ENCODE assay signal across 8 cellular contexts in the genomic region with DNA sequence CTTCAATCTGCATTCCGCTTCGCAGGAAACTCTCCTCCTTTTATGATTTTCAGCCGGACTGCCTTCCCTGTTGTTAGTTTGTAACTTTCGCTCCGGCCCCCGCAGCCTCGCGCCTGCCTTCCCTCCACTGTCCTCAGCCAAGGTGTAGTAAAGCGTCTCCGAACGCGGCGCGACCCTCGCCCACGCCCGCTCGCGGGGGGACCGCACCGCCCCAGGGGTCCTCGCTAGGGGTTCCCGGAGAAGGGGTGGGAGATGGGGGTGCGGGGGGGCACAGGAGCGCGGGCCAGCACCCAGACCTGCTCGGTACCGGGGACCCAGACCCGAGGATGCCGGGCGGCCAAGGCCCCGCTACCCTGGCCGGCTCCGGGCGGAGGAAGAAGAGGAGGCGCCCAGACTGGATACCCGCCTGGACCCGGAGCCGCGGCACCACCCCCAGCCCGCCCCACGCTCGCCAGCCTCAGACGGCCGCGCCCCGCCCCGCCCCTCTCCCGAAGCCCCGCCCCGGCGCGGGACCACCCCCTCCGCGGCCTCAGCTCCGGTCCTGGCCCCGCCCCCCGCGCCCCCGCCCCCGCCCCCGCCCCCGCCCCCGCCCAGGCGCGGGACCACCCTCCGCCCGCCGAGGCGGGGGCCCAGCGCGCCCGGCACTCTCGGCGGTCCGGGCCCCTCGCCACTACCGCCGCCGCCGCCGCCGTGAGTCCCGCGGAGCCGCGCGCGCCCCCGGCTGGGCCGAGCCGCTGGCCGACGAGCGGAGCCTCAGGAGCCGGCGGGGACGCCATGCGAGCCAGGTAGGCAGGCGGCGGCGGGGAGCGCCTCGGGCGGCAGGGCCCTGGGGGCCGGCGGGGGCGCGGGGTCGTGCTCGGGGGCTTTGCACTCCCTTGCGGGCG. TPM values are rescaled to one million over a fixed set of nuclear protein-coding genes. Genes with fewer than 3 reads are reported as not detected.
DNase-seq lines count a peak whose midpoint lies in the region; ATAC-seq and TF ChIP-seq lines count a peak whose summit lies in the region.

A gene with protein sequence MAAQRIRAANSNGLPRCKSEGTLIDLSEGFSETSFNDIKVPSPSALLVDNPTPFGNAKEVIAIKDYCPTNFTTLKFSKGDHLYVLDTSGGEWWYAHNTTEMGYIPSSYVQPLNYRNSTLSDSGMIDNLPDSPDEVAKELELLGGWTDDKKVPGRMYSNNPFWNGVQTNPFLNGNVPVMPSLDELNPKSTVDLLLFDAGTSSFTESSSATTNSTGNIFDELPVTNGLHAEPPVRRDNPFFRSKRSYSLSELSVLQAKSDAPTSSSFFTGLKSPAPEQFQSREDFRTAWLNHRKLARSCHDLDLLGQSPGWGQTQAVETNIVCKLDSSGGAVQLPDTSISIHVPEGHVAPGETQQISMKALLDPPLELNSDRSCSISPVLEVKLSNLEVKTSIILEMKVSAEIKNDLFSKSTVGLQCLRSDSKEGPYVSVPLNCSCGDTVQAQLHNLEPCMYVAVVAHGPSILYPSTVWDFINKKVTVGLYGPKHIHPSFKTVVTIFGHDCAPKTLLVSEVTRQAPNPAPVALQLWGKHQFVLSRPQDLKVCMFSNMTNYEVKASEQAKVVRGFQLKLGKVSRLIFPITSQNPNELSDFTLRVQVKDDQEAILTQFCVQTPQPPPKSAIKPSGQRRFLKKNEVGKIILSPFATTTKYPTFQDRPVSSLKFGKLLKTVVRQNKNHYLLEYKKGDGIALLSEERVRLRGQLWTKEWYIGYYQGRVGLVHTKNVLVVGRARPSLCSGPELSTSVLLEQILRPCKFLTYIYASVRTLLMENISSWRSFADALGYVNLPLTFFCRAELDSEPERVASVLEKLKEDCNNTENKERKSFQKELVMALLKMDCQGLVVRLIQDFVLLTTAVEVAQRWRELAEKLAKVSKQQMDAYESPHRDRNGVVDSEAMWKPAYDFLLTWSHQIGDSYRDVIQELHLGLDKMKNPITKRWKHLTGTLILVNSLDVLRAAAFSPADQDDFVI (plus strand): TSS at position 632 of the 884 bp plus-strand sequence. CDS start 82,986 bp downstream, outside the sequence.

- no peak for TF ChIP-seq CTCF in esophagus muscularis mucosa (IDR thresholded peaks at IDR 0.05)

- no peak for TF ChIP-seq EP300 in esophagus muscularis mucosa (IDR thresholded peaks at IDR 0.05)

- under 1% methylated on average over 23 of the region's 113 CpGs for WGBS in esophagus muscularis mucosa

- peak; percentile 68 for ATAC-seq in stimulated activated naive CD8-positive, alpha-beta T cell treated with anti-CD3 and anti-CD28 coated beads, Interleukin-15, Interleukin-2, amounts not matched to agents 100 U/mL and 50 U/mL, for 24 hours
- ATAC-seq in GM21723 (IDR thresholded peaks at IDR 0.05; ENCODE audit: unreplicated experiment), result no peak
- ATAC-seq in GM19455 (IDR thresholded peaks at IDR 0.05; ENCODE audit: unreplicated experiment), result no peak

- H3K9me3 ChIP-seq in esophagus muscularis mucosa, result no peaks in the 10 kb centered on the region
- H3K9me3 ChIP-seq in mononuclear cell (ENCODE audit: low read depth, low read length), result no peaks in the 10 kb centered on the region

- no peak for TF ChIP-seq POLR2A in esophagus muscularis mucosa (IDR thresholded peaks at IDR 0.05; ENCODE audit: low read depth)

- H3K27ac ChIP-seq in esophagus muscularis mucosa (replicated peaks in 1 of 4), result peak within 1 kb of the TSS; percentile 85 to 88 (median 86)

- intact Hi-C loops in esophagus muscularis mucosa (cut with DNase I), result loop anchor here (2.0 to 10.0 kb wide), 2 partner anchors 99 to 143 kb away; no protein-coding TSS in a partner anchor

- no peaks in the 10 kb centered on the region for H3K36me3 ChIP-seq in esophagus muscularis mucosa

- H3K4me3 ChIP-seq in esophagus muscularis mucosa (peak within 1 kb of the TSS; percentile 80 to 96 (median 90)), mononuclear cell (ENCODE audit: low read length) (peak within 1 kb of the TSS; percentile 29)

- DNase-seq in DMS153 treated with DMSO at 0.1 percent for 48 hours (lab: John Stamatoyannopoulos, UW; ENCODE audit: unreplicated experiment), result peak; percentile 57
- peak; percentile 16 for DNase-seq in NCI-H2029 treated with DMSO at 0.1 percent for 48 hours (lab: John Stamatoyannopoulos, UW)
- peak; percentile 16 for DNase-seq in activated T-cell treated with anti-CD3 and anti-CD28 coated beads for 1 hour (ENCODE audit: low read depth)
- DNase-seq in esophagus muscularis mucosa (ENCODE audit: extremely low spot score), result no peak
- peak; percentile 61 for DNase-seq in stimulated activated naive CD8-positive, alpha-beta T cell treated with anti-CD3 and anti-CD28 coated beads, Interleukin-15, Interleukin-2, amounts not matched to agents 100 U/mL and 50 U/mL, for 24 hours

- H3K4me1 ChIP-seq in esophagus muscularis mucosa (peaks cover 22 to 62% (median 47%) of the 10 kb centered on the region in 4 donors), mononuclear cell (ENCODE audit: insufficient read depth, low read length) (peaks cover 9% of the 10 kb centered on the region)

- H3K27me3 ChIP-seq in esophagus muscularis mucosa (peaks cover 0 to 4% (median 0%) of the 10 kb centered on the region in 4 donors), mononuclear cell (ENCODE audit: insufficient read depth, low read length) (peaks cover 46% of the 10 kb centered on the region)

RNA-seq across cellular contexts. Expression of the gene that starts here (rescaled TPM):
- 10 to 100 TPM; 25.3 to 63.1 (median 48.4) TPM for total RNA-seq in esophagus muscularis mucosa
- 1.4 TPM for total RNA-seq in mononuclear cell

Comparison
In these comparisons a context has a peak if more than half of its experiments do, and no peak if none do; other contexts are left out.
1. RNA of the gene that starts here (total RNA-seq): 25.3 to 63.1 TPM in esophagus muscularis mucosa; 1.4 TPM in mononuclear cell (single experiment); every median in the first group is over 10 times any median in the second.